8 cellular contexts compared by ENCODE assay signal in genomic region chr7:135210818-135211178, GRCh38. TPM values are rescaled to one million over a fixed set of nuclear protein-coding genes. Genes with fewer than 3 reads are reported as not detected.
DNase-seq lines count a peak whose midpoint lies in the region; TF ChIP-seq lines count a peak whose summit lies in the region.

No MANE protein-coding gene starts in this region.

- no peaks in the 10 kb centered on the region for H3K27me3 ChIP-seq in right atrium auricular region

- DNase-seq in DMS 273 (lab: John Stamatoyannopoulos, UW; ENCODE audit: unreplicated experiment) (peak; percentile 77), DMS 273 treated with DMSO at 0.1 percent for 48 hours (lab: John Stamatoyannopoulos, UW) (no peak), right atrium auricular region (ENCODE audit: low spot score) (no peak), skeletal muscle cell (ENCODE audit: low read depth) (no peak), cerebellar nuclear complex (lab: John Stamatoyannopoulos, UW) (no peak), hippocampal formation (lab: John Stamatoyannopoulos, UW) (no peak)
- DNase-seq in activated T-helper 1 cell treated with anti-CD3 and anti-CD28 coated beads, Interleukin-12 subunit alpha, Interleukin-12 subunit beta, Interleukin-2, Interleukin-4 antibody, amounts not matched to agents 30 ng/mL and 10 ng/mL and 1 ng/mL, durations not matched to agents 14 hours and 24 hours and 36 hours (ENCODE audit: low spot score) = no peak

- H3K4me1 Mint-ChIP-seq in IgD-negative memory B cell = peaks cover 23 to 36% (median 24%) of the 10 kb centered on the region in 3 donors
- peaks cover 50% of the 10 kb centered on the region for H3K4me1 Mint-ChIP-seq in activated T-helper 1 cell treated with anti-CD3 and anti-CD28 coated beads, Interleukin-12 subunit alpha, Interleukin-12 subunit beta, Interleukin-2, Interleukin-4 antibody, amounts not matched to agents 30 ng/mL and 10 ng/mL and 1 ng/mL, durations not matched to agents 14 hours and 24 hours and 36 hours (ENCODE audit: low read depth)

- no peaks in the 10 kb centered on the region for H3K27me3 Mint-ChIP-seq in IgD-negative memory B cell
- H3K27me3 Mint-ChIP-seq in activated T-helper 1 cell treated with anti-CD3 and anti-CD28 coated beads, Interleukin-12 subunit alpha, Interleukin-12 subunit beta, Interleukin-2, Interleukin-4 antibody, amounts not matched to agents 30 ng/mL and 10 ng/mL and 1 ng/mL, durations not matched to agents 14 hours and 24 hours and 36 hours (ENCODE audit: insufficient read depth) = no peaks in the 10 kb centered on the region

- H3K4me3 Mint-ChIP-seq in IgD-negative memory B cell = peak overlapping the region; percentile 89 to 98 (median 96)
- peak overlapping the region; percentile 96 for H3K4me3 Mint-ChIP-seq in activated T-helper 1 cell treated with anti-CD3 and anti-CD28 coated beads, Interleukin-12 subunit alpha, Interleukin-12 subunit beta, Interleukin-2, Interleukin-4 antibody, amounts not matched to agents 30 ng/mL and 10 ng/mL and 1 ng/mL, durations not matched to agents 14 hours and 24 hours and 36 hours

- H3K4me3 ChIP-seq in right atrium auricular region = peak overlapping the region; percentile 74 to 89
- peak overlapping the region; percentile 84 for H3K4me3 ChIP-seq in skeletal muscle cell (ENCODE audit: low read depth, low read length)

- H3K36me3 Mint-ChIP-seq in IgD-negative memory B cell = peaks cover 4% of the 10 kb centered on the region
- peaks cover 18% of the 10 kb centered on the region for H3K36me3 Mint-ChIP-seq in activated T-helper 1 cell treated with anti-CD3 and anti-CD28 coated beads, Interleukin-12 subunit alpha, Interleukin-12 subunit beta, Interleukin-2, Interleukin-4 antibody, amounts not matched to agents 30 ng/mL and 10 ng/mL and 1 ng/mL, durations not matched to agents 14 hours and 24 hours and 36 hours (ENCODE audit: low read depth)

- H3K27ac ChIP-seq in right atrium auricular region = peak overlapping the region; percentile 95

- H3K9me3 ChIP-seq in right atrium auricular region = no peaks in the 10 kb centered on the region

- H3K36me3 ChIP-seq in right atrium auricular region = peaks cover 6% of the 10 kb centered on the region

- H3K4me1 ChIP-seq in right atrium auricular region = peaks cover 0 to 9% of the 10 kb centered on the region in 2 donors

- H3K9me3 Mint-ChIP-seq in IgD-negative memory B cell = no peaks in the 10 kb centered on the region
- no peaks in the 10 kb centered on the region for H3K9me3 Mint-ChIP-seq in activated T-helper 1 cell treated with anti-CD3 and anti-CD28 coated beads, Interleukin-12 subunit alpha, Interleukin-12 subunit beta, Interleukin-2, Interleukin-4 antibody, amounts not matched to agents 30 ng/mL and 10 ng/mL and 1 ng/mL, durations not matched to agents 14 hours and 24 hours and 36 hours

- no peak for TF ChIP-seq CTCF in right atrium auricular region (IDR thresholded peaks at IDR 0.05)

- intact Hi-C loops in activated T-helper 1 cell treated with anti-CD3 and anti-CD28 coated beads, Interleukin-12 subunit alpha, Interleukin-12 subunit beta, Interleukin-2, Interleukin-4 antibody, amounts not matched to agents 30 ng/mL and 10 ng/mL and 1 ng/mL, durations not matched to agents 14 hours and 24 hours and 36 hours (cut with micrococcal nuclease) = loop anchor here (1.0 to 10.0 kb wide), 12 partner anchors 11 to 894 kb away; partner anchors contain the start of genes AGBL3, AKR1B1, BPGM and CNOT4

- H3K27ac Mint-ChIP-seq in IgD-negative memory B cell = peak overlapping the region; percentile 64 to 98 (median 94)
- H3K27ac Mint-ChIP-seq in activated T-helper 1 cell treated with anti-CD3 and anti-CD28 coated beads, Interleukin-12 subunit alpha, Interleukin-12 subunit beta, Interleukin-2, Interleukin-4 antibody, amounts not matched to agents 30 ng/mL and 10 ng/mL and 1 ng/mL, durations not matched to agents 14 hours and 24 hours and 36 hours = peak overlapping the region; percentile 87

RNA-seq across cellular contexts. Expression of gene WDR91, which starts 0.5 kb away (rescaled TPM):
- polyA plus RNA-seq in IgD-negative memory B cell = 5.9 TPM
- 34.6 and 35.4 TPM in 2 replicates for total RNA-seq in activated T-helper 1 cell treated with anti-CD3 and anti-CD28 coated beads, Interleukin-12 subunit alpha, Interleukin-12 subunit beta, Interleukin-2, Interleukin-4 antibody, amounts not matched to agents 30 ng/mL and 10 ng/mL and 1 ng/mL, durations not matched to agents 14 hours and 24 hours and 36 hours
- total RNA-seq in right atrium auricular region = 1 to 10 TPM; 3.3 to 4.5 TPM

RNA-seq across cellular contexts. Expression of gene STRA8, which starts 22.8 kb away (rescaled TPM):
- not detected for polyA plus RNA-seq in IgD-negative memory B cell
- not detected in 2 replicates for total RNA-seq in activated T-helper 1 cell treated with anti-CD3 and anti-CD28 coated beads, Interleukin-12 subunit alpha, Interleukin-12 subunit beta, Interleukin-2, Interleukin-4 antibody, amounts not matched to agents 30 ng/mL and 10 ng/mL and 1 ng/mL, durations not matched to agents 14 hours and 24 hours and 36 hours
- not detected for total RNA-seq in right atrium auricular region

RNA-seq across cellular contexts. Expression of gene CYREN, which starts 40.3 kb away (rescaled TPM):
- 39.5 TPM for polyA plus RNA-seq in IgD-negative memory B cell
- total RNA-seq in activated T-helper 1 cell treated with anti-CD3 and anti-CD28 coated beads, Interleukin-12 subunit alpha, Interleukin-12 subunit beta, Interleukin-2, Interleukin-4 antibody, amounts not matched to agents 30 ng/mL and 10 ng/mL and 1 ng/mL, durations not matched to agents 14 hours and 24 hours and 36 hours = 58.8 and 58.9 TPM in 2 replicates
- total RNA-seq in right atrium auricular region = 10 to 100 TPM; 25.5 to 31.4 TPM
